ENCODE assay signal across 1 cellular context in the genomic region with DNA sequence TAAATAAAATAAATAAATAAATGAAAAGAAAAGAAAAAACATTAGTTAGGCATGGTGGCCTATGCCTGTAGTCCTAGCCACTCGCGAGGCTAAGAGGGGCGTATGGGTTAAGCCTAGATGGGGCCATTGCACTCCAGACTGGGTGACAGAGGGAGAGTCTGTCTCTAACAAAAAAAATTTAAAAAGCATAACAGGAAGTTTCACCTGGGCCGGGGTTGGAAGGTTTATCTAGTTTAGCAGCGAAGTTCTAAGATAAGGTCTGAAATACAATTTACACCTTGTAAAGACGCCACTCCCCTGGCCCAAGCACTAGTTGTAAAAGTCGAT.
TF ChIP-seq lines count a peak whose summit lies in the region.

No MANE protein-coding gene starts in this region.

TF ChIP-seq in endothelial cell of umbilical vein, 7 proteins besides CTCF, POLR2A, EP300 and RAD21:
- TF ChIP-seq, protein P1, sequence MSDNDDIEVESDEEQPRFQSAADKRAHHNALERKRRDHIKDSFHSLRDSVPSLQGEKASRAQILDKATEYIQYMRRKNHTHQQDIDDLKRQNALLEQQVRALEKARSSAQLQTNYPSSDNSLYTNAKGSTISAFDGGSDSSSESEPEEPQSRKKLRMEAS (IDR thresholded peaks at IDR 0.05; ENCODE audit: insufficient read depth, insufficient read length) = no peak
- TF ChIP-seq JUN (IDR thresholded peaks at IDR 0.05; ENCODE audit: borderline replicate concordance, insufficient read depth, insufficient read length, low read depth) (no peak), GATA2 (IDR thresholded peaks at IDR 0.05; ENCODE audit: insufficient read depth, insufficient read length, low read depth, low read length) (no peak), MYC (IDR thresholded peaks at IDR 0.05; ENCODE audit: low read depth, low read length) (no peak), POLR2AphosphoS5 (IDR thresholded peaks at IDR 0.05; ENCODE audit: insufficient read depth, low read depth, low read length) (no peak)
